ENCODE assay signal across 8 cellular contexts in genomic region chr2:73779472-73780241, GRCh38. TPM values are rescaled to one million over a fixed set of nuclear protein-coding genes. Genes with fewer than 3 reads are reported as not detected.
DNase-seq lines count a peak whose midpoint lies in the region; ATAC-seq and TF ChIP-seq lines count a peak whose summit lies in the region.

Gene DUSP11, minus strand, starts transcription at chr2:73780103. Its CDS starts 129 bp downstream, at chr2:73779974.

- H3K4me1 Mint-ChIP-seq in activated T-cell treated with anti-CD3 and anti-CD28 coated beads, Interleukin-2, amount 50 U/mL, for 4 hours (ENCODE audit: low read depth): peaks cover 28% of the 10 kb centered on the region
- H3K4me1 Mint-ChIP-seq in stimulated activated effector memory CD8-positive, alpha-beta T cell treated with anti-CD3 and anti-CD28 coated beads, Interleukin-12 subunit alpha, Interleukin-12 subunit beta, amount 100 ng/mL, for 72 hours: peaks cover 24% of the 10 kb centered on the region

- peak; percentile 99 for ATAC-seq in GM21619 (IDR thresholded peaks at IDR 0.05; ENCODE audit: unreplicated experiment)
- peak; percentile 100 for ATAC-seq in activated T-cell treated with anti-CD3 and anti-CD28 coated beads, Interleukin-2, amount 50 U/mL, for 4 hours
- ATAC-seq in stimulated activated effector memory CD8-positive, alpha-beta T cell treated with anti-CD3 and anti-CD28 coated beads, Interleukin-12 subunit alpha, Interleukin-12 subunit beta, amount 100 ng/mL, for 72 hours: peak; percentile 100

- no peaks in the 10 kb centered on the region for H3K9me3 ChIP-seq in esophagus muscularis mucosa

- DNase-seq in DMS53 treated with DMSO at 0.1 percent for 48 hours (lab: John Stamatoyannopoulos, UW; ENCODE audit: unreplicated experiment) (peak; percentile 90), KBM-7 (peak; percentile 98), esophagus muscularis mucosa (ENCODE audit: extremely low spot score) (peak; percentile 99), myocyte (ENCODE audit: low read depth) (peak; percentile 97)
- DNase-seq in activated T-cell treated with anti-CD3 and anti-CD28 coated beads, Interleukin-2, amount 50 U/mL, for 4 hours: peak; percentile 96
- peak; percentile 97 to 100 for DNase-seq in stimulated activated effector memory CD8-positive, alpha-beta T cell treated with anti-CD3 and anti-CD28 coated beads, Interleukin-12 subunit alpha, Interleukin-12 subunit beta, amount 100 ng/mL, for 72 hours (ENCODE audit: low spot score in 2 of 2)

- intact Hi-C loops in esophagus muscularis mucosa (cut with DNase I): no loop called here

- TF ChIP-seq POLR2A in esophagus muscularis mucosa (IDR thresholded peaks at IDR 0.05; ENCODE audit: low read depth): peak; percentile 71

- TF ChIP-seq EP300 in esophagus muscularis mucosa (IDR thresholded peaks at IDR 0.05): no peak

- no peaks in the 10 kb centered on the region for H3K9me3 Mint-ChIP-seq in activated T-cell treated with anti-CD3 and anti-CD28 coated beads, Interleukin-2, amount 50 U/mL, for 4 hours
- no peaks in the 10 kb centered on the region for H3K9me3 Mint-ChIP-seq in stimulated activated effector memory CD8-positive, alpha-beta T cell treated with anti-CD3 and anti-CD28 coated beads, Interleukin-12 subunit alpha, Interleukin-12 subunit beta, amount 100 ng/mL, for 72 hours

- H3K27me3 ChIP-seq in esophagus muscularis mucosa: peaks cover 0 to 5% (median 0%) of the 10 kb centered on the region in 4 donors

- peak within 1 kb of the TSS; percentile 97 for H3K4me3 Mint-ChIP-seq in activated T-cell treated with anti-CD3 and anti-CD28 coated beads, Interleukin-2, amount 50 U/mL, for 4 hours
- peak within 1 kb of the TSS; percentile 94 for H3K4me3 Mint-ChIP-seq in stimulated activated effector memory CD8-positive, alpha-beta T cell treated with anti-CD3 and anti-CD28 coated beads, Interleukin-12 subunit alpha, Interleukin-12 subunit beta, amount 100 ng/mL, for 72 hours

- peaks cover 17% of the 10 kb centered on the region for H3K36me3 Mint-ChIP-seq in activated T-cell treated with anti-CD3 and anti-CD28 coated beads, Interleukin-2, amount 50 U/mL, for 4 hours (ENCODE audit: insufficient read depth)
- peaks cover 41% of the 10 kb centered on the region for H3K36me3 Mint-ChIP-seq in stimulated activated effector memory CD8-positive, alpha-beta T cell treated with anti-CD3 and anti-CD28 coated beads, Interleukin-12 subunit alpha, Interleukin-12 subunit beta, amount 100 ng/mL, for 72 hours

- H3K27ac Mint-ChIP-seq in stimulated activated effector memory CD8-positive, alpha-beta T cell treated with anti-CD3 and anti-CD28 coated beads, Interleukin-12 subunit alpha, Interleukin-12 subunit beta, amount 100 ng/mL, for 72 hours: peak within 1 kb of the TSS; percentile 94

- peaks cover 16 to 35% (median 26%) of the 10 kb centered on the region in 4 donors for H3K4me1 ChIP-seq in esophagus muscularis mucosa

- peak within 1 kb of the TSS; percentile 81 to 92 (median 88) for H3K4me3 ChIP-seq in esophagus muscularis mucosa

- TF ChIP-seq CTCF in esophagus muscularis mucosa (IDR thresholded peaks at IDR 0.05): peak; percentile 91 to 96 (median 94)

- peaks cover 5 to 31% (median 25%) of the 10 kb centered on the region in 4 donors for H3K36me3 ChIP-seq in esophagus muscularis mucosa

- in situ Hi-C loops in KBM-7 (cut with MboI; ENCODE audit: low pct_unique_long_range_greater_than_20kb, low sequenced_read_pairs): no loop called here

- WGBS in esophagus muscularis mucosa: 0% methylated on average over 38 of the region's 41 CpGs

- H3K27ac ChIP-seq in esophagus muscularis mucosa (replicated peaks in 1 of 4): peak within 1 kb of the TSS; percentile 85 to 94 (median 93)

- peaks cover 6% of the 10 kb centered on the region for H3K27me3 Mint-ChIP-seq in activated T-cell treated with anti-CD3 and anti-CD28 coated beads, Interleukin-2, amount 50 U/mL, for 4 hours (ENCODE audit: low read depth)

TF ChIP-seq in PFSK-1, 5 proteins besides CTCF, POLR2A, EP300 and RAD21:
- TF ChIP-seq REST (IDR thresholded peaks at IDR 0.05; ENCODE audit: insufficient read depth in 1 of 2, low read depth in 2 of 2, low read length in 2 of 2) (peak in 1 of 2 experiments; percentile 27; a peak in 2 of 4 replicates), POLR2AphosphoS5 (IDR thresholded peaks at IDR 0.05; ENCODE audit: low read depth, low read length) (peak; percentile 91), SIN3A (IDR thresholded peaks at IDR 0.05; ENCODE audit: borderline replicate concordance, insufficient read depth, low read length) (no peak), TAF1 (IDR thresholded peaks at IDR 0.05; ENCODE audit: borderline replicate concordance, insufficient read depth, low read length) (peak; percentile 65; the same call in 1 of the 2 replicates), FOXP2 (optimal IDR thresholded peaks at IDR 0.05; ENCODE audit: borderline replicate concordance, extremely low read depth, extremely low read length, insufficient read depth) (peak; percentile 100)

RNA-seq across cellular contexts. Expression of gene DUSP11, which starts in this region (rescaled TPM):
- polyA plus RNA-seq in PFSK-1 (2012; ENCODE audit: insufficient read length, low read depth): 5.9 TPM
- 10 to 100 TPM; 33.2 to 35.4 (median 34.2) TPM for total RNA-seq in activated T-cell treated with anti-CD3 and anti-CD28 coated beads, Interleukin-2, amount 50 U/mL, for 4 hours
- 10 to 100 TPM; 15.2 to 22.4 (median 18.7) TPM for total RNA-seq in esophagus muscularis mucosa
- 21.4 and 33.2 TPM in 2 replicates for total RNA-seq in myocyte
- polyA plus RNA-seq in myocyte (2012): 21.2 TPM

Comparison
In these comparisons a context has a peak if more than half of its experiments do, and no peak if none do; other contexts are left out.
1. Peak in every context shown above with its lines: DNase-seq, ATAC-seq, H3K4me3 ChIP-seq and H3K27ac ChIP-seq.